ENCODE assay signal across 8 cellular contexts in genomic region chr6:31829633-31830492, GRCh38.
DNase-seq lines count a peak whose midpoint lies in the region; ATAC-seq, FAIRE-seq and TF ChIP-seq lines count a peak whose summit lies in the region.

No MANE protein-coding gene starts in this region.

- H3K27ac ChIP-seq in 22Rv1 (peak overlapping the region; percentile 53), skin epidermis (peak overlapping the region in 20 of 21 experiments; percentile 18 to 89 (median 62))

- H3K9me3 ChIP-seq in iPS-18c (ENCODE audit: control insufficient read depth, insufficient read depth, low read length): no peaks in the 10 kb centered on the region

- peak overlapping the region; percentile 57 for H3K4me3 ChIP-seq in iPS-18c (ENCODE audit: insufficient read depth, low read depth, low read length)
- peak overlapping the region; percentile 37 to 74 (median 57) for H3K4me3 ChIP-seq in skin epidermis

- peak; percentile 53 for DNase-seq in NCI-H2227 treated with DMSO at 0.1 percent for 48 hours (lab: John Stamatoyannopoulos, UW)
- peak; percentile 54 for DNase-seq in amniotic epithelial cell (ENCODE audit: low read depth)

- ATAC-seq in HG03439 (IDR thresholded peaks at IDR 0.05; ENCODE audit: unreplicated experiment): no peak
- no peak for ATAC-seq in GM21526 (IDR thresholded peaks at IDR 0.05; ENCODE audit: low FRiP score, unreplicated experiment)

- TF ChIP-seq CTCF in 22Rv1 (IDR thresholded peaks at IDR 0.05): peak; percentile 63

- FAIRE-seq in G401.6 (lab: Jason Lieb, UNC): peak; percentile 91
